In the genomic region with DNA sequence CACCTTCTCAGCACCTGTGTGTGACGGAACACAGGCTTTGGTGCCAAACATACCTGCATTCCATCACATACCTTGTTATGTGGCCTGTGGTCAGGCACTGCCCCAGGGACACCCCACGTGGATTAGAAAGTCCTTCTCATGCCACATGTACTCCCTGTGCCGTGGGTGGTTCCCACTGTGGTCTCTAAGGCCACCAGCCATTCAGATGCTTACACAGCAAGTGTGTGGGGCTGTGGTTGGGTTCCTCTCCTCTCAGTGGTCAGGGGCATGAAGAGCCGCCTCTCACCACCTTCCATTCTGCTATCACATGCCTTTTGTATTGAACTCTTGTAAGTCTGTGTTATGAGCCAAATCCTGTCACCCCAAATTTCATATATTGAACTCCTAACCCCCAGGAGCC, we compare ENCODE assay signal across 1 cellular context.
TF ChIP-seq lines count a peak whose summit lies in the region.

No MANE protein-coding gene starts in this region.

TF ChIP-seq in IMR-90, 13 proteins besides CTCF, POLR2A, EP300 and RAD21:
- TF ChIP-seq MXI1 (IDR thresholded peaks at IDR 0.05; ENCODE audit: borderline replicate concordance, low read depth, low read length) (no peak), RCOR1 (IDR thresholded peaks at IDR 0.05; ENCODE audit: insufficient replicate concordance, low read length) (no peak), FOS (IDR thresholded peaks at IDR 0.05; ENCODE audit: low read depth, low read length) (no peak), RFX5 (IDR thresholded peaks at IDR 0.05; ENCODE audit: low read depth, low read length) (no peak)
- TF ChIP-seq, protein P1, sequence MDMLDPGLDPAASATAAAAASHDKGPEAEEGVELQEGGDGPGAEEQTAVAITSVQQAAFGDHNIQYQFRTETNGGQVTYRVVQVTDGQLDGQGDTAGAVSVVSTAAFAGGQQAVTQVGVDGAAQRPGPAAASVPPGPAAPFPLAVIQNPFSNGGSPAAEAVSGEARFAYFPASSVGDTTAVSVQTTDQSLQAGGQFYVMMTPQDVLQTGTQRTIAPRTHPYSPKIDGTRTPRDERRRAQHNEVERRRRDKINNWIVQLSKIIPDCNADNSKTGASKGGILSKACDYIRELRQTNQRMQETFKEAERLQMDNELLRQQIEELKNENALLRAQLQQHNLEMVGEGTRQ (IDR thresholded peaks at IDR 0.05; ENCODE audit: low read depth, low read length) = no peak
